Comparison of ENCODE assay signal across 14 cellular contexts in genomic region chr15:39890640-39891039, GRCh38.
"Had no signal": no experiment of that assay in that cellular context is flagged by ENCODE, and none has a peak within 500 bp of the region (broad histone marks: within the 10 kb centered on the region; RNA-seq: fewer than 3 reads in every experiment).

No MANE protein-coding gene starts in this region.

- H3K4me1 Mint-ChIP-seq: activated CD4-positive, alpha-beta T cell treated with anti-CD3 and anti-CD28 coated beads, Interleukin-2, amount 10 ng/mL, durations not matched to agents 24 days and 14 days; activated naive CD8-positive, alpha-beta T cell treated with anti-CD3 and anti-CD28 coated beads, Interleukin-2, amount 10 ng/mL, durations not matched to agents 7 days and 5 days; stimulated activated effector memory CD8-positive, alpha-beta T cell treated with anti-CD3 and anti-CD28 coated beads, Interleukin-12 subunit alpha, Interleukin-12 subunit beta, amount 100 ng/mL, for 72 hours had no signal

- DNase-seq: activated CD4-positive, alpha-beta T cell treated with anti-CD3 and anti-CD28 coated beads, Interleukin-2, amount 10 ng/mL, durations not matched to agents 24 days and 14 days; activated CD4-positive, CD25-positive, alpha-beta regulatory T cell; activated CD8-positive, alpha-beta memory T cell treated with anti-CD3 and anti-CD28 coated beads, Interleukin-2, amount 50 U/mL, for 48 hours; activated CD8-positive, alpha-beta T cell treated with anti-CD3 and anti-CD28 coated beads, Interleukin-2, amount 10 ng/mL, durations not matched to agents 7 days and 5 days; activated naive CD8-positive, alpha-beta T cell treated with anti-CD3 and anti-CD28 coated beads, Interleukin-2, amount 10 ng/mL, durations not matched to agents 7 days and 5 days; cerebellar nuclear complex; effector memory CD4-positive, alpha-beta T cell; foreskin fibroblast; posterior cingulate gyrus; retina; stimulated activated CD4-positive, alpha-beta T cell treated with anti-CD3 and anti-CD28 coated beads, Interleukin-12 subunit alpha, Interleukin-12 subunit beta, amount 100 ng/mL, for 4 hours had no signal

- H3K27me3 Mint-ChIP-seq: brain had no signal

- H3K36me3 Mint-ChIP-seq: activated naive CD8-positive, alpha-beta T cell treated with anti-CD3 and anti-CD28 coated beads, Interleukin-2, amount 10 ng/mL, durations not matched to agents 7 days and 5 days; brain; natural killer cell treated with Interleukin-12 subunit alpha and Interleukin-12 subunit beta and Interleukin-15 and Interleukin-18, amount 100 ng/mL, for 72 hours; stimulated activated effector memory CD8-positive, alpha-beta T cell treated with anti-CD3 and anti-CD28 coated beads, Interleukin-12 subunit alpha, Interleukin-12 subunit beta, amount 100 ng/mL, for 72 hours had no signal

- H3K27ac Mint-ChIP-seq: activated CD4-positive, alpha-beta T cell treated with anti-CD3 and anti-CD28 coated beads, Interleukin-2, amount 10 ng/mL, durations not matched to agents 24 days and 14 days; activated CD8-positive, alpha-beta T cell treated with anti-CD3 and anti-CD28 coated beads, Interleukin-2, amount 10 ng/mL, durations not matched to agents 7 days and 5 days; activated naive CD8-positive, alpha-beta T cell treated with anti-CD3 and anti-CD28 coated beads, Interleukin-2, amount 10 ng/mL, durations not matched to agents 7 days and 5 days; brain; natural killer cell treated with Interleukin-12 subunit alpha and Interleukin-12 subunit beta and Interleukin-15 and Interleukin-18, amount 100 ng/mL, for 72 hours; stimulated activated effector memory CD8-positive, alpha-beta T cell treated with anti-CD3 and anti-CD28 coated beads, Interleukin-12 subunit alpha, Interleukin-12 subunit beta, amount 100 ng/mL, for 72 hours had no signal

- H3K4me3 Mint-ChIP-seq: activated CD4-positive, alpha-beta T cell treated with anti-CD3 and anti-CD28 coated beads, Interleukin-2, amount 10 ng/mL, durations not matched to agents 24 days and 14 days; activated CD8-positive, alpha-beta T cell treated with anti-CD3 and anti-CD28 coated beads, Interleukin-2, amount 10 ng/mL, durations not matched to agents 7 days and 5 days; activated naive CD8-positive, alpha-beta T cell treated with anti-CD3 and anti-CD28 coated beads, Interleukin-2, amount 10 ng/mL, durations not matched to agents 7 days and 5 days; brain; natural killer cell treated with Interleukin-12 subunit alpha and Interleukin-12 subunit beta and Interleukin-15 and Interleukin-18, amount 100 ng/mL, for 72 hours; stimulated activated effector memory CD8-positive, alpha-beta T cell treated with anti-CD3 and anti-CD28 coated beads, Interleukin-12 subunit alpha, Interleukin-12 subunit beta, amount 100 ng/mL, for 72 hours had no signal

- H3K9me3 Mint-ChIP-seq: activated CD4-positive, alpha-beta T cell treated with anti-CD3 and anti-CD28 coated beads, Interleukin-2, amount 10 ng/mL, durations not matched to agents 24 days and 14 days; activated naive CD8-positive, alpha-beta T cell treated with anti-CD3 and anti-CD28 coated beads, Interleukin-2, amount 10 ng/mL, durations not matched to agents 7 days and 5 days; natural killer cell treated with Interleukin-12 subunit alpha and Interleukin-12 subunit beta and Interleukin-15 and Interleukin-18, amount 100 ng/mL, for 72 hours; stimulated activated effector memory CD8-positive, alpha-beta T cell treated with anti-CD3 and anti-CD28 coated beads, Interleukin-12 subunit alpha, Interleukin-12 subunit beta, amount 100 ng/mL, for 72 hours had no signal

- ATAC-seq: activated CD8-positive, alpha-beta T cell treated with anti-CD3 and anti-CD28 coated beads, Interleukin-2, amount 10 ng/mL, durations not matched to agents 7 days and 5 days; natural killer cell treated with Interleukin-12 subunit alpha and Interleukin-12 subunit beta and Interleukin-15 and Interleukin-18, amount 100 ng/mL, for 72 hours; stimulated activated effector memory CD8-positive, alpha-beta T cell treated with anti-CD3 and anti-CD28 coated beads, Interleukin-12 subunit alpha, Interleukin-12 subunit beta, amount 100 ng/mL, for 72 hours had no signal
